8 cellular contexts compared by ENCODE assay signal in genomic region chr14:22767323-22767589, GRCh38. TPM values are rescaled to one million over a fixed set of nuclear protein-coding genes. Genes with fewer than 3 reads are reported as not detected.
DNase-seq lines count a peak whose midpoint lies in the region; ATAC-seq and TF ChIP-seq lines count a peak whose summit lies in the region.

No MANE protein-coding gene starts in this region.

- H3K27ac Mint-ChIP-seq in CD14-positive monocyte (peak overlapping the region; percentile 89 to 98 (median 97)), MCF 10A (ENCODE audit: low read depth, unreplicated experiment) (peak overlapping the region; percentile 99)

- no TSS peak for BruUV-seq in MCF 10A (replicated peaks; lab: Mats Ljungman, UMichigan)

- peaks cover 14% of the 10 kb centered on the region for H3K4me1 ChIP-seq in muscle layer of colon (ENCODE audit: insufficient read depth, low read length)

- no peaks in the 10 kb centered on the region for H3K9me3 ChIP-seq in muscle layer of colon (ENCODE audit: low read length)

- no peaks in the 10 kb centered on the region for H3K27me3 ChIP-seq in muscle layer of colon (ENCODE audit: control insufficient read depth in 1 of 2, insufficient read depth in 2 of 2, low read length in 2 of 2)

- peaks cover 0 to 7% (median 2%) of the 10 kb centered on the region in 7 donors for H3K9me3 Mint-ChIP-seq in CD14-positive monocyte
- H3K9me3 Mint-ChIP-seq in MCF 10A (ENCODE audit: unreplicated experiment) = no peaks in the 10 kb centered on the region

- H3K27ac ChIP-seq in muscle layer of colon (ENCODE audit: low read depth, low read length) = peak overlapping the region; percentile 74

- POLR2A ChIA-PET in MCF 10A (lab: Yijun Ruan, JAX) = interaction anchor here (0.7 to 3.4 kb wide), 18 partner anchors 8 to 211 kb away, joined by 3 to 57 read pairs (median 6); partner anchors contain the start of genes ABHD4, DAD1 and MRPL52

- intact Hi-C loops in CD14-positive monocyte (cut with micrococcal nuclease) = loop anchor here (5.0 to 10.0 kb wide), 3 partner anchors 48 to 170 kb away; partner anchors contain the start of genes SLC7A7 (in 2 of the 2) and ABHD4 (in 1 of the 2)
- intact Hi-C loops in MCF 10A (cut with micrococcal nuclease) = loop anchor here (5.0 kb wide), 1 partner anchor 210 kb away; no protein-coding TSS in a partner anchor

- DNase-seq in CD14-positive monocyte (ENCODE audit: low spot score) (no peak), MCF 10A (ENCODE audit: unreplicated experiment) (no peak), iPS-NIHi7 (ENCODE audit: extremely low spot score) (no peak), NCI-H1436 (lab: John Stamatoyannopoulos, UW) (no peak), LoVo (ENCODE audit: low spot score) (no peak)
- no peak for DNase-seq in central memory CD4-positive, alpha-beta T cell

- TF ChIP-seq CTCF in CD14-positive monocyte (IDR thresholded peaks at IDR 0.05) (no peak), MCF 10A (IDR thresholded peaks at IDR 0.05; ENCODE audit: unreplicated experiment) (no peak)

- no peaks in the 10 kb centered on the region for H3K27me3 Mint-ChIP-seq in CD14-positive monocyte (ENCODE audit: low read depth in 3 of 3)
- H3K27me3 Mint-ChIP-seq in MCF 10A (ENCODE audit: insufficient read depth, unreplicated experiment) = no peaks in the 10 kb centered on the region

- H3K4me3 ChIP-seq in muscle layer of colon (ENCODE audit: low read depth in 1 of 2, low read length in 2 of 2) = peak overlapping the region; percentile 75 to 90

- peak; percentile 25 for ATAC-seq in HG03039 (IDR thresholded peaks at IDR 0.05; ENCODE audit: unreplicated experiment)

- peak overlapping the region; percentile 88 to 94 for H3K4me3 Mint-ChIP-seq in CD14-positive monocyte
- peak overlapping the region; percentile 91 for H3K4me3 Mint-ChIP-seq in MCF 10A (ENCODE audit: unreplicated experiment)

- H3K36me3 Mint-ChIP-seq in CD14-positive monocyte (peaks cover 44 to 50% of the 10 kb centered on the region in 2 donors), MCF 10A (ENCODE audit: insufficient read depth, unreplicated experiment) (peaks cover 71% of the 10 kb centered on the region)

- peaks cover 39% of the 10 kb centered on the region for H3K36me3 ChIP-seq in muscle layer of colon (ENCODE audit: insufficient read depth, low read length)

- peak overlapping the region; percentile 66 for H3K9ac ChIP-seq in muscle layer of colon (ENCODE audit: low read length)

- H3K4me1 Mint-ChIP-seq in CD14-positive monocyte (peaks cover 28% of the 10 kb centered on the region), MCF 10A (ENCODE audit: insufficient read depth, unreplicated experiment) (peaks cover 21% of the 10 kb centered on the region)

- CTCF ChIA-PET in MCF 10A (lab: Yijun Ruan, JAX) = interaction anchor here (0.6 to 4.0 kb wide), 7 partner anchors 15 to 211 kb away, joined by 3 to 19 read pairs (median 11); no protein-coding TSS in a partner anchor

RNA-seq across cellular contexts. Expression of gene OXA1L, which starts 0.8 kb away (rescaled TPM):
- 10 to 100 TPM; 61.2 to 86.9 TPM for polyA plus RNA-seq in CD14-positive monocyte
- total RNA-seq in MCF 10A (2022) = 100 and 103 TPM in 2 replicates

RNA-seq across cellular contexts. Expression of gene SLC7A7, which starts 48.0 kb away (rescaled TPM):
- 100 to 1,000 TPM; 262 to 371 TPM for polyA plus RNA-seq in CD14-positive monocyte
- 0.61 and 0.98 TPM in 2 replicates for total RNA-seq in MCF 10A (2022)
